Comparison of ENCODE assay signal across 1 cellular context in the genomic region with DNA sequence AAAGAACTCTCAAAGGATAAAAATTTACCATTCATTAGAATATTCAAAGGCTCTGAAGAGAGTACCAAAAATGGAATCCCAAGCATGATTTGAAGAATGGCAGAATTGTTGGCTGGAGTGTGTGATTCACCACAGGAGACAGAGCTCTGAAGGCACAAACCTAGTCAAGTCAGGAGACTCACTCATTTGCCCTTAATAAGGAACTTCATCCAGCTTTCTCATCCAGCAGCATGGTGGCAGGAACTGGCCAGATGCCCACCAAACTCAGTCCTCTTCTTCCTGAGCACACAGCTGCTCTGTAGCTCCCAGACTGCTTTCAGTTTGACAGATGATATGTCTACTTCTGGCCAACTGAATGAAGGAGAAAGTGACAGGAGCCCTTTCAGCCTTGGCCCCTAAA.
TF ChIP-seq lines count a peak whose summit lies in the region.

No MANE protein-coding gene starts in this region.

TF ChIP-seq in endothelial cell of umbilical vein, 7 proteins besides CTCF, POLR2A, EP300 and RAD21 (continued from another document):
- TF ChIP-seq MAX (IDR thresholded peaks at IDR 0.05; ENCODE audit: insufficient read depth, insufficient read length) (no peak), GATA2 (IDR thresholded peaks at IDR 0.05; ENCODE audit: insufficient read depth, insufficient read length, low read depth, low read length) (no peak)
